In the genomic region with DNA sequence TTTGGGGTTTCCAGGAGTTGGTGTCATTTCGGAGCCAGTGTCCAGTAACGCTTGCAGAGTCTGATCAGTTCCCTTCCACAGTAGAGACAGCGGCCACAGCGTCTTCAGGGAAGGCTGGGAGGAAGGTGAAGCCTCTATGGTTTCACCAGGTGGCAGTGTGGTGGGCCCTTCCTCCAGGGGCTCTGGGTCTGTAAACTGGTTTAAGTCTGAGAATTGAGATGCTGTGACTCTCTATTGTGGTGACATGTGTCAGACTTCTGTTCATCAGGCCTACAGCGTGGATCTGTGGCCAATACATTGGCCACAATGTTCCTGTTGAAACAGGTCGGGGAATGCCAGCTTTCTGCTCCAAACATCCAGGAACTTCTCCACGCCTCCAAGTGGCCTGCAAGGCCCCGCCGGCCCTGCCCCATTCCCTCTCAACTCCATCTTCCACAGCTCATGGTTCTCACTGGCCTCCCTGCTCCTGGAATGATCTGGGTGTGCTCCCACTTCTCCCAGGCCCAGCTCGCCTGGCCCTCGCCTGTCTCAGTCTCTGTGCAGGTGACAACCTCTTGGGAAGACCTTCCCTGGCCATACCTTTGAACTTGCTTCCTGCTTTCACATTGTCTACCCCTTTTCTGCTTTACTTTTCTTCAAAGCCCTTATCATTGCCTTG, we compare ENCODE assay signal across 16 cellular contexts.
DNase-seq lines count a peak whose midpoint lies in the region; ATAC-seq, FAIRE-seq and TF ChIP-seq lines count a peak whose summit lies in the region.
"Had no signal": no experiment of that assay in that cellular context is flagged by ENCODE, and none has a peak within 500 bp of the region (broad histone marks: within the 10 kb centered on the region; RNA-seq: fewer than 3 reads in every experiment).

No MANE protein-coding gene starts in this region.

- H2BK120ac ChIP-seq in H9 (ENCODE audit: low read depth, low read length, poor library complexity, severe bottlenecking), result no peak overlapping the region

- no peak overlapping the region for H3K23ac ChIP-seq in H9 (ENCODE audit: insufficient read length, low read depth, low read length)

- FAIRE-seq in bronchial epithelial cell (lab: Jason Lieb, UNC), result no peak

- H2BK20ac ChIP-seq in H9 (ENCODE audit: low read depth, low read length, poor library complexity, severe bottlenecking), result no peak overlapping the region

- no peaks in the 10 kb centered on the region for H4K20me1 ChIP-seq in H9 (ENCODE audit: control insufficient read depth, insufficient read depth, insufficient read length)

- WGBS in H9 (ENCODE audit: extremely low coverage, insufficient read length, low lambda C conversion rate), result no CpG with 5 or more reads among the region's 11 CpGs
- WGBS in right lobe of liver (ENCODE audit: insufficient coverage, low coverage, low lambda C conversion rate, missing lambda C conversion rate), result no CpG with 5 or more reads among the region's 11 CpGs

- TF ChIP-seq CTCF in AG10803 (conservative IDR thresholded peaks at IDR 0.05; ENCODE audit: low read length) (no peak), H9 (conservative IDR thresholded peaks at IDR 0.05) (peak; percentile 56), bronchial epithelial cell (IDR thresholded peaks at IDR 0.05; ENCODE audit: insufficient read depth, low read length, severe bottlenecking) (peak; percentile 20), right lobe of liver (IDR thresholded peaks at IDR 0.05) (no peak)

- no peak overlapping the region for H3T11ph ChIP-seq in H9 (ENCODE audit: low read length)

- H3K18ac ChIP-seq in H9 (ENCODE audit: insufficient read length, low read depth, low read length), result no peak overlapping the region

- no peak overlapping the region for H4K91ac ChIP-seq in H9 (ENCODE audit: insufficient read length, low read depth, low read length)

- H3K4me2 ChIP-seq in H9 (ENCODE audit: insufficient read depth, insufficient read length, low read length), result no peak overlapping the region

- POLR2A ChIA-PET in activated CD4-positive, alpha-beta T cell treated with anti-CD3 and anti-CD28 coated beads for 36 hours (lab: Charles Lee), result no interaction called here

- H3K79me2 ChIP-seq in H9 (ENCODE audit: insufficient read depth, low read length), result no peaks in the 10 kb centered on the region

- no peak overlapping the region for H2BK5ac ChIP-seq in H9 (ENCODE audit: insufficient read length, low read length)

- no peak overlapping the region for H2BK15ac ChIP-seq in H9 (ENCODE audit: low read depth, low read length)

- H3K27me3 ChIP-seq in H9 (ENCODE audit: insufficient read depth, low read length) (no peaks in the 10 kb centered on the region), bronchial epithelial cell (ENCODE audit: control insufficient read depth, insufficient read depth, low read length) (peaks cover 5% of the 10 kb centered on the region), right lobe of liver (no peaks in the 10 kb centered on the region)
- H3K27me3 ChIP-seq: adrenal gland had no signal

- no peak overlapping the region; a peak in 1 of 7 replicates for H3K27ac Mint-ChIP-seq in H9
- no peak overlapping the region for H3K27ac Mint-ChIP-seq in activated CD4-positive, alpha-beta T cell treated with anti-CD3 and anti-CD28 coated beads for 36 hours
- H3K27ac Mint-ChIP-seq: stimulated activated naive B cell treated with anti-CD40 and anti-IgM and Interleukin-4, amounts not matched to agents 10 μg/mL and 1 μg/mL and 100 μg/mL, for 72 hours had no signal

- H4K5ac ChIP-seq in H9 (ENCODE audit: insufficient read length, low read depth, low read length), result no peak overlapping the region

- H3K4me3 Mint-ChIP-seq in H9, result no peak overlapping the region
- H3K4me3 Mint-ChIP-seq in activated CD4-positive, alpha-beta T cell treated with anti-CD3 and anti-CD28 coated beads for 36 hours, result no peak overlapping the region
- H3K4me3 Mint-ChIP-seq: dendritic cell treated with granulocyte-macrophage colony-stimulating factor and Interleukin-4, amounts not matched to agents 40 ng/mL and 50 ng/mL, for 4 days; stimulated activated naive B cell treated with anti-CD40 and anti-IgM and Interleukin-4, amounts not matched to agents 10 μg/mL and 1 μg/mL and 100 μg/mL, for 72 hours had no signal

- H2AFZ ChIP-seq in H9 (ENCODE audit: low read length), result no peak overlapping the region

- no peak overlapping the region for H3K14ac ChIP-seq in H9 (ENCODE audit: insufficient read depth, low read length)

- H3K9ac ChIP-seq in H9 (ENCODE audit: extremely low read depth, insufficient read length, low read length), result no peak overlapping the region

- CTCF ChIA-PET in activated CD4-positive, alpha-beta T cell treated with anti-CD3 and anti-CD28 coated beads for 36 hours (lab: Charles Lee), result no interaction called here

- H4K8ac ChIP-seq in H9 (replicated peaks; ENCODE audit: insufficient read length, low read depth, low read length), result no peak overlapping the region

- H3K4me1 ChIP-seq in H9 (ENCODE audit: insufficient read depth, low read length) (no peaks in the 10 kb centered on the region; the same call in 1 of the 2 replicates), right lobe of liver (no peaks in the 10 kb centered on the region)

- H3K9me3 ChIP-seq in H9 (ENCODE audit: control insufficient read depth, low read depth, low read length), result no peaks in the 10 kb centered on the region
- H3K9me3 ChIP-seq in right lobe of liver, result no peaks in the 10 kb centered on the region
- H3K9me3 ChIP-seq: adrenal gland, psoas muscle had no signal

- peaks cover 12 to 17% of the 10 kb centered on the region in 2 experiments; a peak in 3 of 4 replicates for H3K4me1 Mint-ChIP-seq in H9
- no peaks in the 10 kb centered on the region for H3K4me1 Mint-ChIP-seq in activated CD4-positive, alpha-beta T cell treated with anti-CD3 and anti-CD28 coated beads for 36 hours

- H3K27me3 Mint-ChIP-seq in H9 (ENCODE audit: low read depth), result peaks cover 3% of the 10 kb centered on the region; the same call in 1 of the 2 replicates
- H3K27me3 Mint-ChIP-seq in activated CD4-positive, alpha-beta T cell treated with anti-CD3 and anti-CD28 coated beads for 36 hours, result no peaks in the 10 kb centered on the region

- H3K4me3 ChIP-seq in AG10803 (ENCODE audit: low read length) (no peak overlapping the region), bronchial epithelial cell (ENCODE audit: low read depth, low read length) (no peak overlapping the region), right lobe of liver (no peak overlapping the region)
- H3K4me3 ChIP-seq: adrenal gland, psoas muscle had no signal

- intact Hi-C loops in right lobe of liver (cut with DNase I), result no loop called here
- intact Hi-C loops in activated CD4-positive, alpha-beta T cell treated with anti-CD3 and anti-CD28 coated beads for 36 hours (cut with DNase I, micrococcal nuclease), result no loop called here

- TF ChIP-seq POLR2A in right lobe of liver (IDR thresholded peaks at IDR 0.05), result no peak

- no peak overlapping the region for H2BK12ac ChIP-seq in H9 (ENCODE audit: insufficient read length, low read depth, low read length)

- no peaks in the 10 kb centered on the region; a peak in 1 of 5 replicates for H3K9me3 Mint-ChIP-seq in H9
- H3K9me3 Mint-ChIP-seq in activated CD4-positive, alpha-beta T cell treated with anti-CD3 and anti-CD28 coated beads for 36 hours (ENCODE audit: low read depth), result no peaks in the 10 kb centered on the region
- H3K9me3 Mint-ChIP-seq: dendritic cell treated with granulocyte-macrophage colony-stimulating factor and Interleukin-4, amounts not matched to agents 40 ng/mL and 50 ng/mL, for 4 days; stimulated activated naive B cell treated with anti-CD40 and anti-IgM and Interleukin-4, amounts not matched to agents 10 μg/mL and 1 μg/mL and 100 μg/mL, for 72 hours had no signal

- peak; percentile 32 for DNase-seq in AG10803 (ENCODE audit: low read depth)
- no peak for DNase-seq in H9
- peak; percentile 88 for DNase-seq in bronchial epithelial cell (ENCODE audit: low read depth)
- DNase-seq in right lobe of liver, result peak in 2 of 3 donors; percentile 9 to 32
- no peak for DNase-seq in activated CD4-positive, alpha-beta T cell treated with anti-CD3 and anti-CD28 coated beads for 36 hours
- DNase-seq: activated T-cell treated with anti-CD3 and anti-CD28 coated beads for 4 hours; Kasumi-1; stimulated activated CD4-positive, alpha-beta T cell treated with anti-CD3 and anti-CD28 coated beads, Interleukin-2, amount 100 ng/mL, for 48 hours; stimulated activated naive B cell treated with anti-CD40 and anti-IgM and Interleukin-4, amounts not matched to agents 10 μg/mL and 1 μg/mL and 100 μg/mL, for 72 hours had no signal

- no peak overlapping the region for H3K27ac ChIP-seq in H9 (ENCODE audit: insufficient read length, low read depth, low read length)
- no peak overlapping the region for H3K27ac ChIP-seq in right lobe of liver
- H3K27ac ChIP-seq: adrenal gland, psoas muscle had no signal

- no peak overlapping the region for H2AK5ac ChIP-seq in H9 (ENCODE audit: insufficient read length, low read length)

- H3K36me3 ChIP-seq in bronchial epithelial cell (ENCODE audit: control insufficient read depth, insufficient read depth, low read length), result no peaks in the 10 kb centered on the region
- no peaks in the 10 kb centered on the region for H3K36me3 ChIP-seq in right lobe of liver
- H3K36me3 ChIP-seq: adrenal gland had no signal

- H3K23me2 ChIP-seq in H9 (ENCODE audit: insufficient read length, low read depth, low read length, poor library complexity, severe bottlenecking), result no peaks in the 10 kb centered on the region

- H3K56ac ChIP-seq in H9 (ENCODE audit: insufficient read length, low read depth, low read length), result no peak overlapping the region

- H3K36me3 Mint-ChIP-seq in H9 (ENCODE audit: insufficient read depth in 1 of 3, low read depth in 3 of 3), result no peaks in the 10 kb centered on the region
- no peaks in the 10 kb centered on the region for H3K36me3 Mint-ChIP-seq in activated CD4-positive, alpha-beta T cell treated with anti-CD3 and anti-CD28 coated beads for 36 hours (ENCODE audit: low read depth)
- H3K36me3 Mint-ChIP-seq: stimulated activated naive B cell treated with anti-CD40 and anti-IgM and Interleukin-4, amounts not matched to agents 10 μg/mL and 1 μg/mL and 100 μg/mL, for 72 hours had no signal

- no peak for ATAC-seq in right lobe of liver
- no peak for ATAC-seq in HG02885 (IDR thresholded peaks at IDR 0.05; ENCODE audit: poor library complexity, unreplicated experiment)
- ATAC-seq in HG02938 (IDR thresholded peaks at IDR 0.05; ENCODE audit: unreplicated experiment), result no peak
- ATAC-seq in activated CD4-positive, alpha-beta T cell treated with anti-CD3 and anti-CD28 coated beads for 36 hours, result no peak
- ATAC-seq in HG03039 (IDR thresholded peaks at IDR 0.05; ENCODE audit: unreplicated experiment), result no peak
- ATAC-seq: psoas muscle; SK-N-SH treated with all-trans-retinoic acid at 6 μM for 48 hours; stimulated activated naive B cell treated with anti-CD40 and anti-IgM and Interleukin-4, amounts not matched to agents 10 μg/mL and 1 μg/mL and 100 μg/mL, for 72 hours had no signal

- H3K4ac ChIP-seq in H9 (ENCODE audit: low read depth, low read length), result no peak overlapping the region

- H3K79me1 ChIP-seq in H9 (ENCODE audit: insufficient read depth, low read depth, low read length, poor library complexity, severe bottlenecking), result no peaks in the 10 kb centered on the region

Comparison
In these comparisons a context has a peak if more than half of its experiments do, and no peak if none do; other contexts are left out.
1. DNase-seq: peak in AG10803 (single experiment), bronchial epithelial cell (single experiment) and right lobe of liver (2 of 3); none in H9 (single experiment) and activated CD4-positive, alpha-beta T cell treated with anti-CD3 and anti-CD28 coated beads for 36 hours (single experiment).
2. CTCF ChIP-seq: peak in H9 (single experiment) and bronchial epithelial cell (single experiment); none in AG10803 (single experiment) and right lobe of liver (0 of 4).